20 cellular contexts compared by ENCODE assay signal in the genomic region with DNA sequence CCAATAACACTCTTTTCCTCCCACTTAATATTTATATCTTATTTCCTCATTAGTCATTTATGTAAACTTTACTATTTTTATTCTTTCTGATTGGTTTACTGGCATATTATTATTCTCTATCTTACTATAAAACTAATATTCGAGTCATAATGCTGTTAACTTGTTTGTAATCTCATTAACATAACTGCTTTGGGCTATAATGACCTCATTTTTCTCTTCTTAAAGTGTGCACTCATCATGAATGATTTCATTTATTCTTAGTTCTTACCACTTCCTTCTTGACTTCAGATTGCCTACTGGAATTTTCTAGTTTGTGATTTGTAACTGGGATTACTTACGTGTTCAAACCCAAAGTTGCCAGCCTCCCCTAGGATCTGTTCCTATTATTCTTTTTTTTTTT.
DNase-seq lines count a peak whose midpoint lies in the region; TF ChIP-seq lines count a peak whose summit lies in the region.
"Had no signal": no experiment of that assay in that cellular context is flagged by ENCODE, and none has a peak within 500 bp of the region (broad histone marks: within the 10 kb centered on the region; RNA-seq: fewer than 3 reads in every experiment).

No MANE protein-coding gene starts in this region.

- no peak overlapping the region for H3K4me3 ChIP-seq in SJCRH30
- no peak overlapping the region for H3K4me3 ChIP-seq in epithelial cell of esophagus (ENCODE audit: low read length)
- no peak overlapping the region for H3K4me3 ChIP-seq in smooth muscle cell
- H3K4me3 ChIP-seq: GM23338, PC-9, SJSA1 had no signal

- no peaks in the 10 kb centered on the region for H4K20me1 ChIP-seq in smooth muscle cell (ENCODE audit: low read depth)

- WGBS in smooth muscle cell (ENCODE audit: low lambda C conversion rate) = 89% methylated on average over 2 of the region's 2 CpGs

- no peaks in the 10 kb centered on the region for H3K79me2 ChIP-seq in smooth muscle cell (ENCODE audit: low read depth)

- H3K4me1 ChIP-seq in SJCRH30 (peaks cover 34% of the 10 kb centered on the region), smooth muscle cell (ENCODE audit: low read depth) (no peaks in the 10 kb centered on the region)

- H3K36me3 ChIP-seq in SJCRH30 (no peaks in the 10 kb centered on the region), smooth muscle cell (ENCODE audit: low read depth) (no peaks in the 10 kb centered on the region)
- H3K36me3 ChIP-seq: SJSA1 had no signal

- DNase-seq in CD14-positive monocyte (ENCODE audit: low spot score) = no peak
- no peak for DNase-seq in SJCRH30
- DNase-seq in epithelial cell of esophagus (ENCODE audit: low read depth) = peak; percentile 62
- DNase-seq in NCI-H82 treated with DMSO at 0.1 percent for 48 hours (lab: John Stamatoyannopoulos, UW; ENCODE audit: unreplicated experiment) = no peak
- DNase-seq in smooth muscle cell (lab: John Stamatoyannopoulos, UW; ENCODE audit: unreplicated experiment) = no peak
- DNase-seq in ecto neural progenitor cell (ENCODE audit: low spot score) = no peak
- DNase-seq: AML-193, Caco-2, DMS153, GDM1, HCEC 1CT, NCI-H1417 treated with DMSO at 0.1 percent for 48 hours, NCI-H187 treated with DMSO at 0.1 percent for 48 hours, NCI-H226, NCI-H524 treated with DMSO at 0.1 percent for 48 hours, PC-9 had no signal

- no peak overlapping the region for H3K4me2 ChIP-seq in smooth muscle cell
- H3K4me2 ChIP-seq: GM23338, PC-9 had no signal

- H3K36me3 Mint-ChIP-seq in CD14-positive monocyte = no peaks in the 10 kb centered on the region

- no peak overlapping the region for H2AFZ ChIP-seq in smooth muscle cell (ENCODE audit: low read depth)
- H2AFZ ChIP-seq: GM23338, PC-9 had no signal

- H3K9me3 ChIP-seq in SJCRH30 (replicated peaks) (no peaks in the 10 kb centered on the region), smooth muscle cell (replicated peaks; ENCODE audit: low read depth) (no peaks in the 10 kb centered on the region)
- H3K9me3 ChIP-seq: Caco-2, SJSA1 had no signal

- peaks cover 0 to 5% (median 0%) of the 10 kb centered on the region in 3 donors for H3K27me3 Mint-ChIP-seq in CD14-positive monocyte (ENCODE audit: low read depth in 3 of 3)

- no peak overlapping the region for H3K4me3 Mint-ChIP-seq in CD14-positive monocyte
- H3K4me3 Mint-ChIP-seq: GM23338 had no signal

- H3K27me3 ChIP-seq in SJCRH30 (no peaks in the 10 kb centered on the region), smooth muscle cell (ENCODE audit: low read depth) (no peaks in the 10 kb centered on the region)
- H3K27me3 ChIP-seq: SJSA1 had no signal

- peaks cover 0 to 2% (median 0%) of the 10 kb centered on the region in 7 donors for H3K9me3 Mint-ChIP-seq in CD14-positive monocyte
- H3K9me3 Mint-ChIP-seq: GM23338 had no signal

- H3K27ac ChIP-seq in 22Rv1 = 0 out of 2 replicates have a peak overlapping the region, but pooled peaks have one; percentile 26
- peak overlapping the region; percentile 84 for H3K27ac ChIP-seq in SJCRH30
- H3K27ac ChIP-seq in smooth muscle cell (ENCODE audit: low read depth) = no peak overlapping the region
- H3K27ac ChIP-seq: C4-2B, PC-9 had no signal

- no peaks in the 10 kb centered on the region for H3F3A ChIP-seq in smooth muscle cell (ENCODE audit: low read depth)

- TF ChIP-seq CTCF in 22Rv1 (IDR thresholded peaks at IDR 0.05) (no peak), CD14-positive monocyte (IDR thresholded peaks at IDR 0.05) (no peak), epithelial cell of esophagus (IDR thresholded peaks at IDR 0.05; ENCODE audit: insufficient read depth, low read depth, low read length, missing control alignments) (no peak), smooth muscle cell (IDR thresholded peaks at IDR 0.05; ENCODE audit: borderline replicate concordance, insufficient read depth, poor library complexity, severe bottlenecking) (no peak)

- H3K4me1 Mint-ChIP-seq in CD14-positive monocyte = peaks cover 41% of the 10 kb centered on the region
- H3K4me1 Mint-ChIP-seq: GM23338 had no signal

- intact Hi-C loops in CD14-positive monocyte (cut with micrococcal nuclease) = no loop called here

- H3K27ac Mint-ChIP-seq in CD14-positive monocyte = peak overlapping the region in 5 of 7 donors; percentile 41 to 98 (median 92)
- H3K27ac Mint-ChIP-seq: GM23338 had no signal

- no peak overlapping the region for H3K9ac ChIP-seq in smooth muscle cell (ENCODE audit: low read depth)
